Comparison of ENCODE assay signal across 8 cellular contexts in genomic region chr2:137467246-137467862, GRCh38.
DNase-seq lines count a peak whose midpoint lies in the region; ATAC-seq, FAIRE-seq and TF ChIP-seq lines count a peak whose summit lies in the region.

No MANE protein-coding gene starts in this region.

- CTCF ChIA-PET in CD4-positive, alpha-beta T cell (lab: Charles Lee), result no interaction called here

- DNase-seq in DMS53 (lab: John Stamatoyannopoulos, UW) (peak; percentile 46), GM19239 (ENCODE audit: insufficient read length, low spot score) (peak; percentile 0), NCI-H460 (ENCODE audit: extremely low read depth, low read depth) (peak; percentile 50), colonic mucosa (peak; percentile 33), mucosa of descending colon (peak in 1 of 3 donors; percentile 75), occipital lobe (lab: John Stamatoyannopoulos, UW) (no peak)
- DNase-seq in CD4-positive, alpha-beta T cell, result no peak

- H3K9ac ChIP-seq in colonic mucosa (ENCODE audit: low read depth in 2 of 2, low read length in 2 of 2), result no peak overlapping the region

- FAIRE-seq in GM19239 (lab: Jason Lieb, UNC), result peak; percentile 57

- intact Hi-C loops in colonic mucosa (cut with DNase I) (loop anchor here (5.0 kb wide), 2 partner anchors 195 to 370 kb away; no protein-coding TSS in a partner anchor), mucosa of descending colon (cut with DNase I, micrococcal nuclease) (loop anchor here in 1 of 2 donors (10.0 kb wide), 1 partner anchor 367 kb away; no protein-coding TSS in a partner anchor)
- intact Hi-C loops in CD4-positive, alpha-beta T cell (cut with DNase I, micrococcal nuclease), result no loop called here

- H3K27me3 ChIP-seq in colonic mucosa, result no peaks in the 10 kb centered on the region
- no peaks in the 10 kb centered on the region for H3K27me3 ChIP-seq in CD4-positive, alpha-beta T cell (ENCODE audit: control insufficient read depth, insufficient read depth, low read length)

- ATAC-seq in HG03108 (IDR thresholded peaks at IDR 0.05; ENCODE audit: unreplicated experiment) (peak; percentile 72), mucosa of descending colon (peak; percentile 79)
- ATAC-seq in CD4-positive, alpha-beta T cell (ENCODE audit: poor library complexity), result no peak

- H3K36me3 ChIP-seq in colonic mucosa (no peaks in the 10 kb centered on the region), mucosa of descending colon (ENCODE audit: low read depth) (no peaks in the 10 kb centered on the region)

- no peak overlapping the region for H3K27ac Mint-ChIP-seq in CD4-positive, alpha-beta T cell

- TF ChIP-seq CTCF in colonic mucosa (IDR thresholded peaks at IDR 0.05) (peak; percentile 58), mucosa of descending colon (IDR thresholded peaks at IDR 0.05) (peak; percentile 45)
- no peak for TF ChIP-seq CTCF in CD4-positive, alpha-beta T cell (IDR thresholded peaks at IDR 0.05)

- H3K9me3 ChIP-seq in colonic mucosa, result no peaks in the 10 kb centered on the region
- no peaks in the 10 kb centered on the region for H3K9me3 ChIP-seq in mucosa of descending colon
- no peaks in the 10 kb centered on the region for H3K9me3 ChIP-seq in CD4-positive, alpha-beta T cell (ENCODE audit: control insufficient read depth, low read length)

- H3K4me3 ChIP-seq in colonic mucosa, result no peak overlapping the region
- H3K4me3 ChIP-seq in mucosa of descending colon, result no peak overlapping the region

- peaks cover 7% of the 10 kb centered on the region for H3K9me3 Mint-ChIP-seq in CD4-positive, alpha-beta T cell

- H3K27ac ChIP-seq in colonic mucosa, result no peak overlapping the region
- H3K27ac ChIP-seq in CD4-positive, alpha-beta T cell (ENCODE audit: low read depth, low read length), result no peak overlapping the region

- H3K27me3 Mint-ChIP-seq in CD4-positive, alpha-beta T cell, result no peaks in the 10 kb centered on the region

- no peak overlapping the region for H3K4me3 Mint-ChIP-seq in CD4-positive, alpha-beta T cell

- POLR2A ChIA-PET in CD4-positive, alpha-beta T cell (lab: Charles Lee), result no interaction called here

- no peaks in the 10 kb centered on the region for H3K36me3 Mint-ChIP-seq in CD4-positive, alpha-beta T cell (ENCODE audit: low read depth)

- no peaks in the 10 kb centered on the region for H3K4me1 Mint-ChIP-seq in CD4-positive, alpha-beta T cell (ENCODE audit: low read depth)

- H3K4me1 ChIP-seq in colonic mucosa (no peaks in the 10 kb centered on the region), mucosa of descending colon (ENCODE audit: low read depth) (no peaks in the 10 kb centered on the region)

Comparison
In these comparisons a context has a peak if more than half of its experiments do, and no peak if none do; other contexts are left out.
1. DNase-seq: peak in DMS53 (single experiment), GM19239 (single experiment), NCI-H460 (single experiment) and colonic mucosa (single experiment); none in occipital lobe (single experiment) and CD4-positive, alpha-beta T cell (0 of 10).